7 cellular contexts compared by ENCODE assay signal in genomic region chr20:3820901-3821727, GRCh38. TPM values are rescaled to one million over a fixed set of nuclear protein-coding genes. Genes with fewer than 3 reads are reported as not detected.
DNase-seq lines count a peak whose midpoint lies in the region; ATAC-seq, FAIRE-seq and TF ChIP-seq lines count a peak whose summit lies in the region.

No MANE protein-coding gene starts in this region.

- TF ChIP-seq CTCF in H9 (conservative IDR thresholded peaks at IDR 0.05), result no peak
- TF ChIP-seq CTCF in glutamatergic neuron (IDR thresholded peaks at IDR 0.05; ENCODE audit: partially characterized antibody, unreplicated experiment), result no peak

- no peak overlapping the region for H4K8ac ChIP-seq in H9 (replicated peaks; ENCODE audit: insufficient read length, low read depth, low read length)

- no peak overlapping the region for H3T11ph ChIP-seq in H9 (ENCODE audit: low read length)

- no peaks in the 10 kb centered on the region for H3K79me1 ChIP-seq in H9 (ENCODE audit: insufficient read depth, low read depth, low read length, poor library complexity, severe bottlenecking)

- H2AK5ac ChIP-seq in H9 (ENCODE audit: insufficient read length, low read length), result no peak overlapping the region

- no peak overlapping the region for H2BK5ac ChIP-seq in H9 (ENCODE audit: insufficient read length, low read length)

- WGBS in H9 (ENCODE audit: extremely low coverage, insufficient read length, low lambda C conversion rate), result no CpG with 5 or more reads among the region's 20 CpGs

- H3K27me3 Mint-ChIP-seq in H9 (ENCODE audit: low read depth), result no peaks in the 10 kb centered on the region
- peaks cover 11% of the 10 kb centered on the region for H3K27me3 Mint-ChIP-seq in glutamatergic neuron (ENCODE audit: unreplicated experiment)

- no peak overlapping the region for H3K4ac ChIP-seq in H9 (ENCODE audit: low read depth, low read length)

- no peak overlapping the region for H3K14ac ChIP-seq in H9 (ENCODE audit: insufficient read depth, low read length)

- no peak for TF ChIP-seq POLR2A in GM12891 (IDR thresholded peaks at IDR 0.05; ENCODE audit: low read depth, low read length)

- H3K4me1 Mint-ChIP-seq in H9 (peaks cover 18 to 26% of the 10 kb centered on the region in 2 experiments), glutamatergic neuron (ENCODE audit: low read depth, unreplicated experiment) (peaks cover 15% of the 10 kb centered on the region)
- H3K4me1 Mint-ChIP-seq in stimulated activated effector memory CD8-positive, alpha-beta T cell treated with anti-CD3 and anti-CD28 coated beads, Interleukin-12 subunit alpha, Interleukin-12 subunit beta, amount 100 ng/mL, for 72 hours, result peaks cover 37% of the 10 kb centered on the region

- DNase-seq in H9, result no peak
- no peak for DNase-seq in SK-N-MC (ENCODE audit: low read depth, low spot score)
- no peak for DNase-seq in glutamatergic neuron
- DNase-seq in stimulated activated effector memory CD8-positive, alpha-beta T cell treated with anti-CD3 and anti-CD28 coated beads, Interleukin-12 subunit alpha, Interleukin-12 subunit beta, amount 100 ng/mL, for 72 hours (ENCODE audit: low spot score in 2 of 2), result no peak
- no peak for DNase-seq in UCSD-AML1 (lab: John Stamatoyannopoulos, UW; ENCODE audit: unreplicated experiment)
- no peak for DNase-seq in COR-L47 (lab: John Stamatoyannopoulos, UW)
- no peak for DNase-seq in GM12891 (ENCODE audit: insufficient read length, low spot score)

- H4K20me1 ChIP-seq in H9 (ENCODE audit: control insufficient read depth, insufficient read depth, insufficient read length), result no peaks in the 10 kb centered on the region

- H3K18ac ChIP-seq in H9 (ENCODE audit: insufficient read length, low read depth, low read length), result no peak overlapping the region

- no peaks in the 10 kb centered on the region for H3K27me3 ChIP-seq in H9 (ENCODE audit: insufficient read depth, low read length)

- H3K23me2 ChIP-seq in H9 (ENCODE audit: insufficient read length, low read depth, low read length, poor library complexity, severe bottlenecking), result no peaks in the 10 kb centered on the region

- no peak overlapping the region for H3K23ac ChIP-seq in H9 (ENCODE audit: insufficient read length, low read depth, low read length)

- H3K9me3 ChIP-seq in H9 (ENCODE audit: control insufficient read depth, low read depth, low read length), result no peaks in the 10 kb centered on the region
- no peaks in the 10 kb centered on the region for H3K9me3 ChIP-seq in SK-N-MC (ENCODE audit: low read depth, low read length)

- H3K9ac ChIP-seq in H9 (ENCODE audit: extremely low read depth, insufficient read length, low read length) (peak overlapping the region; percentile 59), SK-N-MC (ENCODE audit: insufficient read length) (peak overlapping the region; percentile 98)

- no peak overlapping the region for H3K56ac ChIP-seq in H9 (ENCODE audit: insufficient read length, low read depth, low read length)

- peak overlapping the region; percentile 94 to 98 (median 97); a peak in 5 of 7 replicates for H3K27ac Mint-ChIP-seq in H9
- H3K27ac Mint-ChIP-seq in glutamatergic neuron (ENCODE audit: unreplicated experiment), result peak overlapping the region; percentile 85
- peak overlapping the region; percentile 96 for H3K27ac Mint-ChIP-seq in stimulated activated effector memory CD8-positive, alpha-beta T cell treated with anti-CD3 and anti-CD28 coated beads, Interleukin-12 subunit alpha, Interleukin-12 subunit beta, amount 100 ng/mL, for 72 hours

- H3K9me3 Mint-ChIP-seq in H9 (no peaks in the 10 kb centered on the region; a peak in 1 of 5 replicates), glutamatergic neuron (ENCODE audit: unreplicated experiment) (peaks cover 14% of the 10 kb centered on the region)
- no peaks in the 10 kb centered on the region for H3K9me3 Mint-ChIP-seq in stimulated activated effector memory CD8-positive, alpha-beta T cell treated with anti-CD3 and anti-CD28 coated beads, Interleukin-12 subunit alpha, Interleukin-12 subunit beta, amount 100 ng/mL, for 72 hours

- peak overlapping the region; percentile 8 for H3K4me2 ChIP-seq in H9 (ENCODE audit: insufficient read depth, insufficient read length, low read length)

- H3K4me3 Mint-ChIP-seq in H9 (peak overlapping the region; percentile 82 to 85), glutamatergic neuron (ENCODE audit: unreplicated experiment) (peak overlapping the region; percentile 94)
- H3K4me3 Mint-ChIP-seq in stimulated activated effector memory CD8-positive, alpha-beta T cell treated with anti-CD3 and anti-CD28 coated beads, Interleukin-12 subunit alpha, Interleukin-12 subunit beta, amount 100 ng/mL, for 72 hours, result peak overlapping the region; percentile 87

- no peak overlapping the region for H2BK15ac ChIP-seq in H9 (ENCODE audit: low read depth, low read length)

- no peak overlapping the region for H3K27ac ChIP-seq in H9 (ENCODE audit: insufficient read length, low read depth, low read length)
- H3K27ac ChIP-seq in SK-N-MC, result peak overlapping the region; percentile 96

- H2BK120ac ChIP-seq in H9 (ENCODE audit: low read depth, low read length, poor library complexity, severe bottlenecking), result no peak overlapping the region

- no peak for FAIRE-seq in GM12891 (lab: Jason Lieb, UNC)

- no peak overlapping the region for H2BK20ac ChIP-seq in H9 (ENCODE audit: low read depth, low read length, poor library complexity, severe bottlenecking)

- H3K4me3 ChIP-seq in SK-N-MC, result peak overlapping the region; percentile 86

- H2AFZ ChIP-seq in H9 (ENCODE audit: low read length), result peak overlapping the region; percentile 10

- H3K36me3 ChIP-seq in SK-N-MC (ENCODE audit: insufficient read depth, low read length), result peaks cover 38% of the 10 kb centered on the region

- H3K79me2 ChIP-seq in H9 (ENCODE audit: insufficient read depth, low read length), result no peaks in the 10 kb centered on the region

- no peak overlapping the region for H2BK12ac ChIP-seq in H9 (ENCODE audit: insufficient read length, low read depth, low read length)

- peaks cover 0 to 2% (median 0%) of the 10 kb centered on the region in 3 experiments; a peak in 2 of 7 replicates for H3K36me3 Mint-ChIP-seq in H9 (ENCODE audit: insufficient read depth in 1 of 3, low read depth in 3 of 3)
- no peaks in the 10 kb centered on the region for H3K36me3 Mint-ChIP-seq in glutamatergic neuron (ENCODE audit: unreplicated experiment)
- peaks cover 40% of the 10 kb centered on the region for H3K36me3 Mint-ChIP-seq in stimulated activated effector memory CD8-positive, alpha-beta T cell treated with anti-CD3 and anti-CD28 coated beads, Interleukin-12 subunit alpha, Interleukin-12 subunit beta, amount 100 ng/mL, for 72 hours

- no peak overlapping the region for H4K91ac ChIP-seq in H9 (ENCODE audit: insufficient read length, low read depth, low read length)

- no peak for ATAC-seq in stimulated activated effector memory CD8-positive, alpha-beta T cell treated with anti-CD3 and anti-CD28 coated beads, Interleukin-12 subunit alpha, Interleukin-12 subunit beta, amount 100 ng/mL, for 72 hours

- no peaks in the 10 kb centered on the region for H3K4me1 ChIP-seq in H9 (ENCODE audit: insufficient read depth, low read length)

- H4K5ac ChIP-seq in H9 (ENCODE audit: insufficient read length, low read depth, low read length), result no peak overlapping the region

TF ChIP-seq in GM12891, 5 proteins besides CTCF, POLR2A, EP300 and RAD21:
- TF ChIP-seq POLR2AphosphoS5 (IDR thresholded peaks at IDR 0.05; ENCODE audit: low read depth, low read length), result no peak
- TF ChIP-seq TAF1 (IDR thresholded peaks at IDR 0.05; ENCODE audit: low read depth, low read length), result no peak
- no peak for TF ChIP-seq SPI1 (IDR thresholded peaks at IDR 0.05; ENCODE audit: low read depth, low read length)
- no peak for TF ChIP-seq PAX5 (IDR thresholded peaks at IDR 0.05; ENCODE audit: insufficient read depth, low read length, severe bottlenecking)
- no peak for TF ChIP-seq POU2F2 (IDR thresholded peaks at IDR 0.05; ENCODE audit: low read depth, low read length)

RNA-seq across cellular contexts. Expression of gene AP5S1, which starts 0.8 kb away (rescaled TPM):
- total RNA-seq in H9 (2021) (3.9 and 4.1 TPM in 2 replicates), glutamatergic neuron (ENCODE audit: unreplicated experiment) (8.1 TPM)
- 6.9 TPM for polyA plus RNA-seq in GM12891 (2012; ENCODE audit: low read depth, missing spikeins)

RNA-seq across cellular contexts. Expression of gene CDC25B, which starts 25.0 kb away (rescaled TPM):
- total RNA-seq in H9 (2021) (22.9 and 24.0 TPM in 2 replicates), glutamatergic neuron (ENCODE audit: unreplicated experiment) (27.6 TPM)
- polyA plus RNA-seq in GM12891 (2012; ENCODE audit: low read depth, missing spikeins), result 20.1 TPM

RNA-seq across cellular contexts. Expression of gene MAVS, which starts 25.5 kb away (rescaled TPM):
- total RNA-seq in H9 (2021) (24.2 and 24.3 TPM in 2 replicates), glutamatergic neuron (ENCODE audit: unreplicated experiment) (25.8 TPM)
- polyA plus RNA-seq in GM12891 (2012; ENCODE audit: low read depth, missing spikeins), result 7.8 TPM

RNA-seq across cellular contexts. Expression of gene CENPB, which starts 34.6 kb away (rescaled TPM):
- 63.1 and 64.0 TPM in 2 replicates for total RNA-seq in H9 (2021)
- total RNA-seq in glutamatergic neuron (ENCODE audit: unreplicated experiment), result 47.1 TPM
- polyA plus RNA-seq in GM12891 (2012; ENCODE audit: low read depth, missing spikeins), result 26.5 TPM

RNA-seq across cellular contexts. Expression of gene SPEF1, which starts 39.9 kb away (rescaled TPM):
- total RNA-seq in H9 (2021) (0.22 and 0.24 TPM in 2 replicates), glutamatergic neuron (ENCODE audit: unreplicated experiment) (0.22 TPM)
- 0.05 TPM for polyA plus RNA-seq in GM12891 (2012; ENCODE audit: low read depth, missing spikeins)
